22 cellular contexts compared by ENCODE assay signal in genomic region chr4:153794001-153794400, GRCh38. TPM values are rescaled to one million over a fixed set of nuclear protein-coding genes. Genes with fewer than 3 reads are reported as not detected.
DNase-seq lines count a peak whose midpoint lies in the region; ATAC-seq and TF ChIP-seq lines count a peak whose summit lies in the region.
"Had no signal": no experiment of that assay in that cellular context is flagged by ENCODE, and none has a peak within 500 bp of the region (broad histone marks: within the 10 kb centered on the region; RNA-seq: fewer than 3 reads in every experiment).

No MANE protein-coding gene starts in this region.

- POLR2A ChIA-PET in Caco-2 (lab: Charles Lee): no interaction called here
- POLR2A ChIA-PET in HEK293T (lab: Yijun Ruan, JAX): no interaction called here
- POLR2A ChIA-PET in WTC11 (lab: Charles Lee): interaction anchor here (0.6 kb wide), 1 partner anchor 418 kb away, joined by 3 read pairs; no protein-coding TSS in a partner anchor
- POLR2A ChIA-PET in activated CD4-positive, alpha-beta memory T cell treated with anti-CD3 and anti-CD28 coated beads for 36 hours (lab: Charles Lee): no interaction called here

- intact Hi-C loops in Caco-2 (cut with micrococcal nuclease; ENCODE audit: unreplicated experiment): no loop called here
- intact Hi-C loops in activated CD4-positive, alpha-beta memory T cell treated with anti-CD3 and anti-CD28 coated beads for 36 hours (cut with micrococcal nuclease): no loop called here

- H3K27me3 Mint-ChIP-seq in Caco-2 (ENCODE audit: insufficient read depth, unreplicated experiment) (no peaks in the 10 kb centered on the region), WTC11 (ENCODE audit: low read depth) (no peaks in the 10 kb centered on the region; the same call in 1 of the 2 replicates), nephron (ENCODE audit: low read depth) (peaks cover 61% of the 10 kb centered on the region)
- peaks cover 79% of the 10 kb centered on the region for H3K27me3 Mint-ChIP-seq in activated CD4-positive, alpha-beta memory T cell treated with anti-CD3 and anti-CD28 coated beads for 36 hours

- H3K4me3 Mint-ChIP-seq in Caco-2 (ENCODE audit: unreplicated experiment): no peak overlapping the region
- peak overlapping the region; percentile 84; the same call in 1 of the 2 replicates for H3K4me3 Mint-ChIP-seq in WTC11
- H3K4me3 Mint-ChIP-seq in nephron: peak overlapping the region; percentile 18 to 89 (median 85)
- H3K4me3 Mint-ChIP-seq in activated CD4-positive, alpha-beta memory T cell treated with anti-CD3 and anti-CD28 coated beads for 36 hours: no peak overlapping the region

- no peaks in the 10 kb centered on the region for H3K27me3 ChIP-seq in Caco-2 (replicated peaks; ENCODE audit: control insufficient read depth, insufficient read depth, low read length)

- DNase-seq in Caco-2 (peak in 1 of 2 experiments; percentile 54), HEK293T (ENCODE audit: extremely low spot score) (peak; percentile 34), WTC11 (ENCODE audit: low spot score) (no peak), NCI-H2107 treated with DMSO at 0.1 percent for 48 hours (lab: John Stamatoyannopoulos, UW; ENCODE audit: unreplicated experiment) (no peak), cerebellum (ENCODE audit: low spot score) (no peak)
- no peak for DNase-seq in activated CD4-positive, alpha-beta memory T cell treated with anti-CD3 and anti-CD28 coated beads for 36 hours
- DNase-seq: CD8-positive, alpha-beta memory T cell; DMS 273 treated with DMSO at 0.1 percent for 48 hours; GDM1; MM.1S; NCI-H1092 treated with DMSO at 0.1 percent for 48 hours; NCI-H1694; NCI-H2107; NCI-H526 treated with DMSO at 0.1 percent for 48 hours; OCI-M1; RPMI8226; SIG-M5 had no signal

- H3K4me1 Mint-ChIP-seq in Caco-2 (ENCODE audit: low read depth, unreplicated experiment): peaks cover 11% of the 10 kb centered on the region
- H3K4me1 Mint-ChIP-seq in WTC11: peaks cover 45% of the 10 kb centered on the region
- peaks cover 88% of the 10 kb centered on the region for H3K4me1 Mint-ChIP-seq in nephron
- peaks cover 19% of the 10 kb centered on the region for H3K4me1 Mint-ChIP-seq in activated CD4-positive, alpha-beta memory T cell treated with anti-CD3 and anti-CD28 coated beads for 36 hours (ENCODE audit: low read depth)

- no peaks in the 10 kb centered on the region for H3K9me3 Mint-ChIP-seq in Caco-2 (ENCODE audit: unreplicated experiment)
- H3K9me3 Mint-ChIP-seq in WTC11: no peaks in the 10 kb centered on the region
- H3K9me3 Mint-ChIP-seq in nephron: no peaks in the 10 kb centered on the region
- H3K9me3 Mint-ChIP-seq in activated CD4-positive, alpha-beta memory T cell treated with anti-CD3 and anti-CD28 coated beads for 36 hours: no peaks in the 10 kb centered on the region
- H3K9me3 Mint-ChIP-seq: CD8-positive, alpha-beta memory T cell had no signal

- H3K36me3 Mint-ChIP-seq in Caco-2 (ENCODE audit: insufficient read depth, unreplicated experiment) (no peaks in the 10 kb centered on the region), WTC11 (no peaks in the 10 kb centered on the region), nephron (ENCODE audit: low read depth) (no peaks in the 10 kb centered on the region)
- no peaks in the 10 kb centered on the region for H3K36me3 Mint-ChIP-seq in activated CD4-positive, alpha-beta memory T cell treated with anti-CD3 and anti-CD28 coated beads for 36 hours
- H3K36me3 Mint-ChIP-seq: CD8-positive, alpha-beta memory T cell had no signal

- no peaks in the 10 kb centered on the region for H3K9me3 ChIP-seq in Caco-2
- H3K9me3 ChIP-seq: A549 had no signal

- BruUV-seq in Caco-2 (replicated peaks; lab: Mats Ljungman, UMichigan): no TSS peak

- TF ChIP-seq CTCF in Caco-2 (IDR thresholded peaks at IDR 0.05; ENCODE audit: insufficient read depth in 1 of 2, low read depth in 1 of 2, low read length in 1 of 2, severe bottlenecking in 1 of 2, unreplicated experiment in 1 of 2) (no peak), WTC11 (IDR thresholded peaks at IDR 0.05) (no peak), nephron (IDR thresholded peaks at IDR 0.05; ENCODE audit: unreplicated experiment in 3 of 3) (no peak)

- peaks cover 19% of the 10 kb centered on the region for H3K4me1 ChIP-seq in Caco-2
- H3K4me1 ChIP-seq: A549 had no signal

- H3K36me3 ChIP-seq in Caco-2 (ENCODE audit: control insufficient read depth, insufficient read depth, low read length): no peaks in the 10 kb centered on the region
- H3K36me3 ChIP-seq: BLaER1 treated with 17β-estradiol and CSF1 and Interleukin-3, amounts not matched to agents 10 nM and 100 nM had no signal

- ATAC-seq in WTC11 (no peak), HG03432 (IDR thresholded peaks at IDR 0.05; ENCODE audit: unreplicated experiment) (no peak)
- ATAC-seq: A549, GM12878 had no signal

- H3K27ac Mint-ChIP-seq in Caco-2 (ENCODE audit: unreplicated experiment) (peak overlapping the region; percentile 46), WTC11 (peak overlapping the region; percentile 75), nephron (peak overlapping the region; percentile 1 to 90 (median 84))
- no peak overlapping the region for H3K27ac Mint-ChIP-seq in activated CD4-positive, alpha-beta memory T cell treated with anti-CD3 and anti-CD28 coated beads for 36 hours
- H3K27ac Mint-ChIP-seq: CD8-positive, alpha-beta memory T cell had no signal

- CTCF ChIA-PET in Caco-2 (lab: Charles Lee) (interaction anchor here (1.2 kb wide), 1 partner anchor 8 kb away, joined by 3 read pairs; no protein-coding TSS in a partner anchor), HEK293T (lab: Yijun Ruan, JAX) (interaction anchor here (0.6 kb wide), 1 partner anchor 10 kb away, joined by 5 read pairs; no protein-coding TSS in a partner anchor), WTC11 (lab: Charles Lee) (interaction anchor here (1.2 to 3.5 kb wide), 7 partner anchors 13 to 289 kb away, joined by 3 to 21 read pairs (median 9); no protein-coding TSS in a partner anchor)
- CTCF ChIA-PET in activated CD4-positive, alpha-beta memory T cell treated with anti-CD3 and anti-CD28 coated beads for 36 hours (lab: Charles Lee): interaction anchor here (1.5 kb wide), 1 partner anchor 123 kb away, joined by 4 read pairs; no protein-coding TSS in a partner anchor

- no peak overlapping the region for H3K4me3 ChIP-seq in Caco-2 (ENCODE audit: low read depth, low read length)
- H3K4me3 ChIP-seq: A549; BLaER1 treated with 17β-estradiol and CSF1 and Interleukin-3, amounts not matched to agents 10 nM and 100 nM; GM12878 had no signal

TF ChIP-seq in HEK293T, 16 proteins besides CTCF, POLR2A, EP300 and RAD21 (continues in another document):
- TF ChIP-seq ELF4 (IDR thresholded peaks at IDR 0.05) (no peak), FOXM1 (IDR thresholded peaks at IDR 0.05; ENCODE audit: borderline replicate concordance) (no peak), SP1 (IDR thresholded peaks at IDR 0.05) (no peak), BHLHE40 (IDR thresholded peaks at IDR 0.05; ENCODE audit: borderline replicate concordance) (no peak), HDGF (IDR thresholded peaks at IDR 0.05; ENCODE audit: borderline replicate concordance) (no peak), L3MBTL2 (conservative IDR thresholded peaks at IDR 0.05) (no peak), CTBP1 (IDR thresholded peaks at IDR 0.05; ENCODE audit: borderline replicate concordance) (peak; percentile 41; the same call in 1 of the 2 replicates), ARNT (IDR thresholded peaks at IDR 0.05) (0 out of 2 replicates have a peak, but pooled peaks have one; percentile 30), LEF1 (IDR thresholded peaks at IDR 0.05; ENCODE audit: borderline replicate concordance) (no peak), FOXA1 (IDR thresholded peaks at IDR 0.05) (peak; percentile 77), TARDBP (IDR thresholded peaks at IDR 0.05) (no peak), NFRKB (IDR thresholded peaks at IDR 0.05) (no peak), FOXK2 (IDR thresholded peaks at IDR 0.05) (no peak), ZNF384 (IDR thresholded peaks at IDR 0.05) (no peak)

TF ChIP-seq in WTC11, 78 proteins besides CTCF, POLR2A, EP300 and RAD21 (continues in another document):
- no peak for TF ChIP-seq ZNF396 (CRISPR knock-in tag; IDR thresholded peaks at IDR 0.05; ENCODE audit: borderline replicate concordance)
- TF ChIP-seq HMGXB4 (CRISPR knock-in tag; IDR thresholded peaks at IDR 0.05): no peak
- no peak for TF ChIP-seq SOX15 (CRISPR knock-in tag; IDR thresholded peaks at IDR 0.05)
- TF ChIP-seq, protein P1, sequence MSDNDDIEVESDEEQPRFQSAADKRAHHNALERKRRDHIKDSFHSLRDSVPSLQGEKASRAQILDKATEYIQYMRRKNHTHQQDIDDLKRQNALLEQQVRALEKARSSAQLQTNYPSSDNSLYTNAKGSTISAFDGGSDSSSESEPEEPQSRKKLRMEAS (CRISPR knock-in tag; IDR thresholded peaks at IDR 0.05): no peak
- TF ChIP-seq OVOL2 (CRISPR knock-in tag; IDR thresholded peaks at IDR 0.05; ENCODE audit: borderline replicate concordance): no peak
- TF ChIP-seq SP1 (CRISPR knock-in tag; conservative IDR thresholded peaks at IDR 0.05): no peak

RNA-seq across cellular contexts. Expression of gene SFRP2, which starts 5.1 kb away (rescaled TPM):
- not detected in 2 replicates for total RNA-seq in Caco-2 (2022)
- 417 to 505 TPM (median 497 TPM) in 3 replicates for total RNA-seq in WTC11 (2021)
- total RNA-seq in activated CD4-positive, alpha-beta memory T cell treated with anti-CD3 and anti-CD28 coated beads for 36 hours: not detected
- total RNA-seq in cerebellum: 3.7 TPM

RNA-seq across cellular contexts. Expression of gene RNF175, which starts 34.2 kb away (rescaled TPM):
- total RNA-seq in Caco-2 (2022) (not detected in 2 replicates), WTC11 (2021) (5.2 to 5.7 TPM (median 5.4 TPM) in 3 replicates), cerebellum (14.5 TPM)
- total RNA-seq in activated CD4-positive, alpha-beta memory T cell treated with anti-CD3 and anti-CD28 coated beads for 36 hours: not detected
- total RNA-seq: CD8-positive, alpha-beta memory T cell; GM12878 had no signal

Comparison
In these comparisons a context has a peak if more than half of its experiments do, and no peak if none do; other contexts are left out.
1. H3K4me3 Mint-ChIP-seq: peak in WTC11 (single experiment) and nephron (3 of 3); none in Caco-2 (single experiment) and activated CD4-positive, alpha-beta memory T cell treated with anti-CD3 and anti-CD28 coated beads for 36 hours (single experiment).
2. RNA of gene SFRP2, which starts 5.1 kb away (total RNA-seq): 417 to 505 TPM in WTC11; 3.7 TPM in cerebellum (single experiment), not detected in Caco-2 and not detected in activated CD4-positive, alpha-beta memory T cell treated with anti-CD3 and anti-CD28 coated beads for 36 hours; every median in the first group is over 10 times any median in the second.